22 cellular contexts compared by ENCODE assay signal in genomic region chr18:24982831-24983230, GRCh38.
DNase-seq lines count a peak whose midpoint lies in the region; ATAC-seq and TF ChIP-seq lines count a peak whose summit lies in the region.
"Had no signal": no experiment of that assay in that cellular context is flagged by ENCODE, and none has a peak within 500 bp of the region (broad histone marks: within the 10 kb centered on the region; RNA-seq: fewer than 3 reads in every experiment).

No MANE protein-coding gene starts in this region.

- no peaks in the 10 kb centered on the region for H3K79me2 ChIP-seq in GM23338 (replicated peaks; ENCODE audit: insufficient read depth)
- H3K79me2 ChIP-seq: parathyroid adenoma had no signal

- no peaks in the 10 kb centered on the region for H3K36me3 Mint-ChIP-seq in GM23338 (ENCODE audit: low read depth)
- H3K36me3 Mint-ChIP-seq: activated naive CD4-positive, alpha-beta T cell treated with anti-CD3 and anti-CD28 coated beads, Interleukin-2, amount 50 U/mL, for 72 hours; memory B cell; natural killer cell; WTC11 had no signal

- peaks cover 47% of the 10 kb centered on the region for H3K4me1 ChIP-seq in GM23338 (ENCODE audit: insufficient read depth)
- peaks cover 58% of the 10 kb centered on the region for H3K4me1 ChIP-seq in iPS-18a (ENCODE audit: control insufficient read depth, low read depth, low read length)
- H3K4me1 ChIP-seq: esophagus muscularis mucosa, parathyroid adenoma, uterus had no signal

- TF ChIP-seq CTCF in GM23338 (conservative IDR thresholded peaks at IDR 0.05; ENCODE audit: low read depth in 2 of 2), result no peak

- H3K4me1 Mint-ChIP-seq in GM23338, result peaks cover 66% of the 10 kb centered on the region
- H3K4me1 Mint-ChIP-seq: memory B cell, natural killer cell had no signal

- no peak overlapping the region for H3K9ac ChIP-seq in iPS-18a (ENCODE audit: low read length)
- H3K9ac ChIP-seq: parathyroid adenoma had no signal

- DNase-seq in GM23338 (ENCODE audit: low spot score) (no peak), RPMI7951 (ENCODE audit: low read depth) (peak; percentile 18), stromal cell of bone marrow (ENCODE audit: low read depth) (peak; percentile 33), HuH-7 (ENCODE audit: low spot score) (no peak), NOMO-1 treated with DMSO at 0.1 percent for 48 hours (lab: John Stamatoyannopoulos, UW; ENCODE audit: unreplicated experiment) (no peak)
- DNase-seq: aorta; DMS53; natural killer cell; NCI-H146; NCI-H2171; NCI-H524 treated with DMSO at 0.1 percent for 48 hours; stimulated activated CD8-positive, alpha-beta memory T cell treated with anti-CD3 and anti-CD28 coated beads, Interleukin-4, amount 100 ng/mL, for 48 hours; uterus had no signal

- no peak overlapping the region for H3K4me3 Mint-ChIP-seq in GM23338
- H3K4me3 Mint-ChIP-seq: memory B cell, natural killer cell had no signal

- no peaks in the 10 kb centered on the region for H3F3A ChIP-seq in GM23338 (replicated peaks; ENCODE audit: low read depth)

- ATAC-seq in GM23338 (no peak), HG02763 (IDR thresholded peaks at IDR 0.05; ENCODE audit: unreplicated experiment) (no peak)
- ATAC-seq: activated naive CD4-positive, alpha-beta T cell treated with anti-CD3 and anti-CD28 coated beads, Interleukin-2, amount 50 U/mL, for 72 hours; K562; natural killer cell; sciatic nerve had no signal

- H3K9me3 Mint-ChIP-seq in GM23338, result no peaks in the 10 kb centered on the region
- H3K9me3 Mint-ChIP-seq: memory B cell, natural killer cell, WTC11 had no signal

- H3K27me3 Mint-ChIP-seq in GM23338 (ENCODE audit: insufficient read depth, low read depth, poor library complexity), result peaks cover 15% of the 10 kb centered on the region

- H3K9me3 ChIP-seq in iPS-18a (ENCODE audit: control insufficient read depth, low read depth, low read length), result no peaks in the 10 kb centered on the region
- H3K9me3 ChIP-seq: esophagus muscularis mucosa, uterus had no signal

- H3K27ac ChIP-seq in GM23338 (ENCODE audit: low read depth), result no peak overlapping the region
- H3K27ac ChIP-seq in iPS-18a (ENCODE audit: low read length), result no peak overlapping the region
- H3K27ac ChIP-seq: esophagus muscularis mucosa, parathyroid adenoma, uterus had no signal

- H3K4me3 ChIP-seq in GM23338 (no peak overlapping the region), iPS-18a (ENCODE audit: low read length) (peak overlapping the region; percentile 29)
- H3K4me3 ChIP-seq: esophagus muscularis mucosa, K562, uterus had no signal

- H2AFZ ChIP-seq in GM23338, result no peak overlapping the region
- H2AFZ ChIP-seq: parathyroid adenoma had no signal

- H3K36me3 ChIP-seq in GM23338 (ENCODE audit: insufficient read depth) (no peaks in the 10 kb centered on the region), iPS-18a (ENCODE audit: control insufficient read depth, low read depth, low read length) (no peaks in the 10 kb centered on the region)
- H3K36me3 ChIP-seq: esophagus muscularis mucosa, uterus had no signal

- peak overlapping the region; percentile 4; the same call in 1 of the 2 replicates for H3K4me2 ChIP-seq in GM23338

- H4K20me1 ChIP-seq in GM23338 (replicated peaks; ENCODE audit: insufficient read depth), result no peaks in the 10 kb centered on the region

- H3K27ac Mint-ChIP-seq in GM23338, result 0 out of 2 replicates have a peak overlapping the region, but pooled peaks have one; percentile 6
- H3K27ac Mint-ChIP-seq: activated naive CD4-positive, alpha-beta T cell treated with anti-CD3 and anti-CD28 coated beads, Interleukin-2, amount 50 U/mL, for 72 hours; memory B cell; natural killer cell; WTC11 had no signal

- peaks cover 4% of the 10 kb centered on the region; the same call in 1 of the 2 replicates for H3K9me2 ChIP-seq in GM23338 (ENCODE audit: insufficient read depth)

- H3K27me3 ChIP-seq in GM23338 (ENCODE audit: insufficient read depth) (no peaks in the 10 kb centered on the region), iPS-18a (ENCODE audit: control insufficient read depth, insufficient read depth, low read length) (peaks cover 15% of the 10 kb centered on the region)
- H3K27me3 ChIP-seq: uterus had no signal

TF ChIP-seq in GM23338, 12 proteins besides CTCF, POLR2A, EP300 and RAD21 (continues in another document):
- TF ChIP-seq REST (IDR thresholded peaks at IDR 0.05; ENCODE audit: unreplicated experiment) (no peak), POLR2AphosphoS5 (IDR thresholded peaks at IDR 0.05; ENCODE audit: low read depth) (no peak), ZNF114 (CRISPR knock-in tag; IDR thresholded peaks at IDR 0.05) (no peak), EZH2 (IDR thresholded peaks at IDR 0.05; ENCODE audit: low read depth, unreplicated experiment) (no peak), JUNB (IDR thresholded peaks at IDR 0.05; ENCODE audit: unreplicated experiment) (no peak), STAT1 (IDR thresholded peaks at IDR 0.05; ENCODE audit: unreplicated experiment) (no peak), ETS1 (IDR thresholded peaks at IDR 0.05) (no peak), ZNF331 (CRISPR knock-in tag; IDR thresholded peaks at IDR 0.05; ENCODE audit: low read depth) (no peak), EZH2phosphoT487 (IDR thresholded peaks at IDR 0.05; ENCODE audit: unreplicated experiment) (no peak), CREB1 (CRISPR knock-in tag; IDR thresholded peaks at IDR 0.05; ENCODE audit: low read depth) (no peak)

Comparison
In these comparisons a context has a peak if more than half of its experiments do, and no peak if none do; other contexts are left out.
1. DNase-seq: peak in RPMI7951 (single experiment) and stromal cell of bone marrow (single experiment); none in GM23338 (single experiment), HuH-7 (single experiment) and NOMO-1 treated with DMSO at 0.1 percent for 48 hours (single experiment).